ENCODE assay signal across 8 cellular contexts in the genomic region with DNA sequence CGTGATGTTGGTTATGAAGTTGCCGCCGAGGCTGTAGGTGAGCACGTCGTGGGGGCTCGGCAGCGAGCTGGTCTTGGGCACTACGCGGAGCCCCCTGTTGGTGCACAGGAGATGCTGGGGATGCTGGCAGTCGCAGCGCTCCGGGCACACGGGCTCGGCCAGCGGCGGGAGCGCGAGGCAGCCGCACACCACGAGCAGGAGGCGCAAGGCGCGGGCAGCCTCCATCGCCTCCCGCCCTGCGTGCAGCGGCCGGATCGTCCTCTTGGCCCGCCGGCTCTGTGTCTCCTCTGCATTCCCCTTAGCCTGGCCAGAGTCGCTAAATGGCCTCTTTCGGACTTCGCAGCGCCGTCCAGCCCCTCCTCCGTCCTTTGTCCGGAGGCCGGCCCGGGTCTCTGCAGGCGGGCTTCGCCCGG. TPM values are rescaled to one million over a fixed set of nuclear protein-coding genes. Genes with fewer than 3 reads are reported as not detected.
DNase-seq lines count a peak whose midpoint lies in the region; ATAC-seq and TF ChIP-seq lines count a peak whose summit lies in the region.

No MANE protein-coding gene starts in this region.

- ATAC-seq in sciatic nerve (peak; percentile 28), GM18870 (IDR thresholded peaks at IDR 0.05; ENCODE audit: unreplicated experiment) (no peak), HG03025 (IDR thresholded peaks at IDR 0.05; ENCODE audit: low FRiP score, unreplicated experiment) (no peak)

- TF ChIP-seq CTCF in WI38 (IDR thresholded peaks at IDR 0.05; ENCODE audit: low read depth, low read length) = no peak
- no peak for TF ChIP-seq CTCF in right atrium auricular region (IDR thresholded peaks at IDR 0.05)

- no peaks in the 10 kb centered on the region for H3K36me3 ChIP-seq in right atrium auricular region

- intact Hi-C loops in sciatic nerve (cut with DNase I) = no loop called here

- H3K9me3 ChIP-seq in right atrium auricular region = no peaks in the 10 kb centered on the region

- H3K27me3 ChIP-seq in right atrium auricular region = no peaks in the 10 kb centered on the region

- peak; percentile 21 for DNase-seq in EL
- no peak for DNase-seq in right atrium auricular region (ENCODE audit: low spot score)
- DNase-seq in sciatic nerve (ENCODE audit: low spot score) = no peak
- DNase-seq in NCI-H524 (lab: John Stamatoyannopoulos, UW) = no peak
- no peak for DNase-seq in NCI-H774 (lab: John Stamatoyannopoulos, UW)

- H3K4me3 ChIP-seq in WI38 (ENCODE audit: low read depth, low read length) = peak overlapping the region; percentile 24; the same call in 1 of the 2 replicates
- peak overlapping the region; percentile 42 to 65 for H3K4me3 ChIP-seq in right atrium auricular region

- peaks cover 0 to 46% of the 10 kb centered on the region in 2 donors for H3K4me1 ChIP-seq in right atrium auricular region

- peak overlapping the region; percentile 40 to 62 for H3K27ac ChIP-seq in right atrium auricular region

RNA-seq across cellular contexts. Expression of a gene that starts 0.3 kb away (rescaled TPM):
- 1 to 10 TPM in 1 of 2 donors, under 1 TPM in 1; 0.83 to 4.4 TPM for total RNA-seq in right atrium auricular region
- total RNA-seq in sciatic nerve = 9.7 TPM
